Comparison of ENCODE assay signal across 15 cellular contexts in genomic region chr13:79810671-79811070, GRCh38.
A peak's percentile ranks its signal among the peaks of the same experiment; 100 is the strongest.
DNase-seq lines count a peak whose midpoint lies in the region; ATAC-seq, FAIRE-seq and TF ChIP-seq lines count a peak whose summit lies in the region.
"Had no signal": no experiment of that assay in that cellular context is flagged by ENCODE, and none has a peak within 500 bp of the region (broad histone marks: within the 10 kb centered on the region; RNA-seq: fewer than 3 reads in every experiment).

No MANE protein-coding gene starts in this region.

- H4K20me1 ChIP-seq in osteoblast (ENCODE audit: insufficient read depth, low read length), result no peaks in the 10 kb centered on the region

- H3K4me1 ChIP-seq in osteoblast (ENCODE audit: insufficient read depth, low read length), result peaks cover 10% of the 10 kb centered on the region
- H3K4me1 ChIP-seq: gastrocnemius medialis had no signal

- FAIRE-seq in G401.6 (lab: Jason Lieb, UNC), result peak; percentile 71

- H3K4me2 ChIP-seq in osteoblast (ENCODE audit: insufficient read depth, low read length), result peak overlapping the region; percentile 35

- H3K36me3 ChIP-seq in osteoblast (ENCODE audit: insufficient read depth, low read length), result no peaks in the 10 kb centered on the region
- H3K36me3 ChIP-seq: gastrocnemius medialis had no signal

- H3K4me3 ChIP-seq in osteoblast (ENCODE audit: insufficient read depth, low read length), result no peak overlapping the region
- H3K4me3 ChIP-seq: gastrocnemius medialis had no signal

- no peak overlapping the region for H3K27ac ChIP-seq in osteoblast (ENCODE audit: low read depth, low read length)
- H3K27ac ChIP-seq: gastrocnemius medialis, HL-60 had no signal

- TF ChIP-seq CTCF in osteoblast (IDR thresholded peaks at IDR 0.05; ENCODE audit: extremely low read depth, low read depth, low read length), result no peak

- peak; percentile 67 for DNase-seq in RPMI7951 (ENCODE audit: low read depth)
- DNase-seq in fibroblast of peridontal ligament (ENCODE audit: extremely low read depth), result peak; percentile 34
- DNase-seq in osteoblast (ENCODE audit: insufficient read length, low spot score, missing footprints), result no peak
- no peak for DNase-seq in T-helper 9 cell
- DNase-seq in activated T-cell treated with anti-CD3 and anti-CD28 coated beads, Interleukin-2, amount 50 U/mL, for 1 hour, result no peak
- no peak for DNase-seq in amygdala (lab: John Stamatoyannopoulos, UW)
- DNase-seq: activated CD4-positive, alpha-beta memory T cell treated with anti-CD3 and anti-CD28 coated beads for 36 hours; DMS79 treated with DMSO at 0.1 percent for 48 hours; gastrocnemius medialis; SHP77; stimulated activated CD4-positive, alpha-beta T cell treated with anti-CD3 and anti-CD28 coated beads, Interleukin-12 subunit alpha, Interleukin-12 subunit beta, amount 100 ng/mL, for 4 hours; stimulated activated naive B cell treated with anti-CD40 and anti-IgM and Interleukin-4, amounts not matched to agents 10 μg/mL and 1 μg/mL and 100 μg/mL, for 72 hours had no signal

- no peaks in the 10 kb centered on the region for H3K79me2 ChIP-seq in osteoblast (ENCODE audit: insufficient read depth, low read length)

- H2AFZ ChIP-seq in osteoblast (ENCODE audit: low read length), result peak overlapping the region; percentile 18

- H3K9me3 ChIP-seq in osteoblast (ENCODE audit: low read depth, low read length), result no peaks in the 10 kb centered on the region
- H3K9me3 ChIP-seq: gastrocnemius medialis had no signal

- ATAC-seq in HG02852 (IDR thresholded peaks at IDR 0.05; ENCODE audit: unreplicated experiment), result no peak
- ATAC-seq: gastrocnemius medialis; stimulated activated naive B cell treated with anti-CD40 and anti-IgM and Interleukin-4, amounts not matched to agents 10 μg/mL and 1 μg/mL and 100 μg/mL, for 72 hours had no signal

- H3K27me3 ChIP-seq in osteoblast (ENCODE audit: insufficient read depth, low read length), result no peaks in the 10 kb centered on the region
- H3K27me3 ChIP-seq: gastrocnemius medialis had no signal

Comparison
In these comparisons a context has a peak if more than half of its experiments do, and no peak if none do; other contexts are left out.
1. DNase-seq: peak in RPMI7951 (single experiment) and fibroblast of peridontal ligament (single experiment); none in osteoblast (single experiment), T-helper 9 cell (single experiment), activated T-cell treated with anti-CD3 and anti-CD28 coated beads, Interleukin-2, amount 50 U/mL, for 1 hour (single experiment) and amygdala (0 of 56).